Comparison of ENCODE assay signal across 8 cellular contexts in the genomic region with DNA sequence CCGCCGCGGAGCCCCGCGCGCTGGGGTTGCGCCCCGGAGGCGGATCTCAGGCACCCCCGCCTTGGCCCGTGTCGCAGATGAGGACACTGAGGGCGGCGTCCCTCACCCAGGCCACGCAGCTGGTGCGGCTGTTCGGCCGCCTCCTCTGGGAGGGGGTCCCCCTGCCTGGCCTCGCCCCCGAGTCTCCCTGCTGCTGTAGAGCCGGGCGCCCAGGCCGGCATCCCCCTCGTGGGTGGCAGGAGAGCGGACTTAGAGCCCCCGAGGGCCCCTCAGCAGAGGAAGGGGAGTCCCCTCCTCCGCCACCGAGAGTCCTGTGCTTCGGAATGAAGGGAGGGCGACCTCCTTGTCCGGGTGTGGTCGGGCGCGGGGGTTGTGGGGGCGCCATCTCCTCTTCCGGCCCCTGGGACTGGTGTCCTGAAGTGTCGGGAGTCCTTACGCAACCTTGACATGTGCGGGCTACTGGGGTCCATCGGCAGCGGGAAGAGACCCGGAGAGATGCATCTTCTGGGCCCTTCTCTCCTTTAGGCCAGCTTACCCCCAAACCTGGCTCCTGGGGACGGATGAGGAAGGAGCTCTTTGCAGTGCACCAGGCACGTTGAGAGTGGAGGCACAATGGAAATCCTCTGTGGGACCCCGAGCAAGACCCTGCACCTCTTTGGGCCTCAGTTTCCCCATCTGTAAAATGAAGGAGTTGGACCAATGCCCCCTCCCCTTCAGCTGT. TPM values are rescaled to one million over a fixed set of nuclear protein-coding genes. Genes with fewer than 3 reads are reported as not detected.
A peak's percentile ranks its signal among the peaks of the same experiment; 100 is the strongest.
DNase-seq lines count a peak whose midpoint lies in the region; ATAC-seq and TF ChIP-seq lines count a peak whose summit lies in the region.

No MANE protein-coding gene starts in this region.

- H3K4me3 ChIP-seq in GM08714 (ENCODE audit: low read length) (peak overlapping the region; percentile 53; the same call in 1 of the 2 replicates), HUES6 (ENCODE audit: low read depth, low read length) (peak overlapping the region; percentile 80), heart left ventricle (peak overlapping the region; percentile 34 to 64 (median 56)), retinal pigment epithelial cell (ENCODE audit: low read length) (peak overlapping the region; percentile 46)

- no peak for TF ChIP-seq CTCF in heart left ventricle (IDR thresholded peaks at IDR 0.05)
- TF ChIP-seq CTCF in retinal pigment epithelial cell (conservative IDR thresholded peaks at IDR 0.05; ENCODE audit: low read depth, low read length) = no peak

- peak; percentile 68 for DNase-seq in activated CD8-positive, alpha-beta memory T cell treated with anti-CD3 and anti-CD28 coated beads, Interleukin-2, amount 50 U/mL, for 48 hours
- DNase-seq in heart left ventricle (no peak), retinal pigment epithelial cell (ENCODE audit: low read depth) (no peak), AG08395 (ENCODE audit: low spot score) (no peak)

- H3K4me1 ChIP-seq in HUES6 (ENCODE audit: control insufficient read depth, insufficient read depth, low read length) (peaks cover 10% of the 10 kb centered on the region), heart left ventricle (peaks cover 0 to 17% (median 11%) of the 10 kb centered on the region in 12 donors)

- peaks cover 8% of the 10 kb centered on the region for H3K9me3 ChIP-seq in HUES6 (ENCODE audit: control insufficient read depth, insufficient read depth, low read depth, low read length)
- peaks cover 0 to 8% (median 0%) of the 10 kb centered on the region in 12 donors for H3K9me3 ChIP-seq in heart left ventricle

- H3K36me3 ChIP-seq in HUES6 (ENCODE audit: control insufficient read depth, insufficient read depth, low read length) = no peaks in the 10 kb centered on the region
- H3K36me3 ChIP-seq in heart left ventricle = no peaks in the 10 kb centered on the region

- peak in 3 of 4 donors; percentile 16 to 23 (median 22) for ATAC-seq in heart left ventricle
- ATAC-seq in HG03469 (IDR thresholded peaks at IDR 0.05; ENCODE audit: unreplicated experiment) = no peak
- ATAC-seq in GM19463 (IDR thresholded peaks at IDR 0.05; ENCODE audit: unreplicated experiment) = no peak

- intact Hi-C loops in heart left ventricle (cut with DNase I) = loop anchor here (1.0 to 10.0 kb wide), 8 partner anchors 55 to 577 kb away; a partner anchor contains a TSS

- H3K27me3 ChIP-seq in HUES6 (ENCODE audit: control insufficient read depth, insufficient read depth, low read length) (peaks cover 54% of the 10 kb centered on the region), heart left ventricle (peaks cover 0 to 13% (median 5%) of the 10 kb centered on the region in 9 donors)

- 0 to 3% (median 1%) methylated on average over 26 to 45 of the region's 45 CpGs for WGBS in heart left ventricle, 4 donors

- H3K27ac ChIP-seq in HUES6 (ENCODE audit: low read depth, low read length) (no peak overlapping the region), heart left ventricle (peak overlapping the region in 1 of 12 donors; percentile 13)

- no peak for TF ChIP-seq POLR2A in heart left ventricle (IDR thresholded peaks at IDR 0.05)

- H3K9ac ChIP-seq in HUES6 (ENCODE audit: low read length) = no peak overlapping the region

RNA-seq across cellular contexts. Expression of a gene that starts 11.7 kb away (rescaled TPM):
- total RNA-seq in heart left ventricle = 10 to 100 TPM; 10.6 to 16.0 (median 13.1) TPM
- polyA plus RNA-seq in heart left ventricle = 10 to 100 TPM; 10.6 to 19.7 TPM

RNA-seq across cellular contexts. Expression of a gene that starts 17.5 kb away (rescaled TPM):
- under 1 TPM in 1 of 9 donors, not detected in 8; 0.14 TPM for total RNA-seq in heart left ventricle
- not detected for polyA plus RNA-seq in heart left ventricle

Comparison
In these comparisons a context has a peak if more than half of its experiments do, and no peak if none do; other contexts are left out.
1. ATAC-seq: peak in heart left ventricle (3 of 4); none in HG03469 (single experiment) and GM19463 (single experiment).
2. Peak in every context shown above with its lines, with median percentiles within 50 percentile points of each other: H3K4me3 ChIP-seq.